Comparison of ENCODE assay signal across 1 cellular context in genomic region chr18:70450658-70451253, GRCh38.
TF ChIP-seq lines count a peak whose summit lies in the region.

No MANE protein-coding gene starts in this region.

TF ChIP-seq in SK-N-SH treated with all-trans-retinoic acid at 6 μM for 48 hours, 23 proteins besides CTCF, POLR2A, EP300 and RAD21 (continued from another document):
- no peak for TF ChIP-seq ZNF8 (CRISPR knock-in tag; IDR thresholded peaks at IDR 0.05)
- TF ChIP-seq PATZ1 (CRISPR knock-in tag; IDR thresholded peaks at IDR 0.05; ENCODE audit: borderline replicate concordance): no peak
- no peak for TF ChIP-seq RARB (CRISPR knock-in tag; IDR thresholded peaks at IDR 0.05)
- TF ChIP-seq ZNF565 (CRISPR knock-in tag; conservative IDR thresholded peaks at IDR 0.05; ENCODE audit: low read depth): no peak
- no peak for TF ChIP-seq PPARA (CRISPR knock-in tag; IDR thresholded peaks at IDR 0.05; ENCODE audit: borderline replicate concordance)
- no peak for TF ChIP-seq OSR1 (CRISPR knock-in tag; IDR thresholded peaks at IDR 0.05)
- no peak for TF ChIP-seq TOX (CRISPR knock-in tag; IDR thresholded peaks at IDR 0.05; ENCODE audit: borderline replicate concordance)
- no peak for TF ChIP-seq ARNTL (CRISPR knock-in tag; IDR thresholded peaks at IDR 0.05; ENCODE audit: borderline replicate concordance, low read depth)
- TF ChIP-seq ZFP30 (CRISPR knock-in tag; IDR thresholded peaks at IDR 0.05): no peak
- TF ChIP-seq BACH2 (CRISPR knock-in tag; IDR thresholded peaks at IDR 0.05; ENCODE audit: borderline replicate concordance): no peak
- no peak for TF ChIP-seq ZNF70 (CRISPR knock-in tag; IDR thresholded peaks at IDR 0.05)
